In genomic region chr1:93179886-93180722, GRCh38 we compare ENCODE assay signal across 1 cellular context.
A peak's percentile ranks its signal among the peaks of the same experiment; 100 is the strongest.
TF ChIP-seq lines count a peak whose summit lies in the region.

Gene TMED5, minus strand, starts transcription at chr1:93180413. Its CDS starts 171 bp downstream, at chr1:93180242.

TF ChIP-seq in HepG2, 621 proteins besides CTCF, POLR2A, EP300 and RAD21 (continued from another document and continues in another):
- TF ChIP-seq HBP1 (CRISPR knock-in tag; IDR thresholded peaks at IDR 0.05; ENCODE audit: low read depth): peak; percentile 93; the same call in 1 of the 2 replicates
- TF ChIP-seq MAFG (CRISPR knock-in tag; IDR thresholded peaks at IDR 0.05): no peak
- TF ChIP-seq ZBTB38 (CRISPR knock-in tag; IDR thresholded peaks at IDR 0.05): peak; percentile 14
- no peak for TF ChIP-seq SRSF9 (IDR thresholded peaks at IDR 0.05; ENCODE audit: borderline replicate concordance, insufficient read depth, low read depth, low read length, poor library complexity, severe bottlenecking)
- peak; percentile 81 for TF ChIP-seq ZMYM4 (CRISPR knock-in tag; IDR thresholded peaks at IDR 0.05)
- no peak for TF ChIP-seq NFE2L2 (IDR thresholded peaks at IDR 0.05; ENCODE audit: low read length)
- TF ChIP-seq STAG1 (CRISPR knock-in tag; IDR thresholded peaks at IDR 0.05): no peak; the same call in 1 of the 2 replicates
- TF ChIP-seq ZNF335 (CRISPR knock-in tag; IDR thresholded peaks at IDR 0.05): no peak; the same call in 1 of the 2 replicates
- TF ChIP-seq NR2F1 (CRISPR knock-in tag; IDR thresholded peaks at IDR 0.05): no peak
- peak; percentile 95 for TF ChIP-seq GMEB2 (CRISPR knock-in tag; IDR thresholded peaks at IDR 0.05; ENCODE audit: low read depth)
- 0 out of 2 replicates have a peak, but pooled peaks have one; percentile 34 for TF ChIP-seq ZNF660 (CRISPR knock-in tag; IDR thresholded peaks at IDR 0.05; ENCODE audit: borderline replicate concordance, low read depth)
- TF ChIP-seq NAIF1 (CRISPR knock-in tag; IDR thresholded peaks at IDR 0.05; ENCODE audit: borderline replicate concordance): peak; percentile 84
- peak; percentile 86 for TF ChIP-seq POLR2AphosphoS5 (IDR thresholded peaks at IDR 0.05; ENCODE audit: low read depth, low read length)
- TF ChIP-seq ZBTB49 (CRISPR knock-in tag; IDR thresholded peaks at IDR 0.05; ENCODE audit: borderline replicate concordance): no peak
- TF ChIP-seq RNF2 (conservative IDR thresholded peaks at IDR 0.05; ENCODE audit: low read depth): peak; percentile 55; the same call in 1 of the 2 replicates
- no peak for TF ChIP-seq SP1 (IDR thresholded peaks at IDR 0.05)
- TF ChIP-seq SP1 (CRISPR knock-in tag; IDR thresholded peaks at IDR 0.05): peak; percentile 65
- TF ChIP-seq SAP130 (CRISPR knock-in tag; IDR thresholded peaks at IDR 0.05; ENCODE audit: low read depth): peak; percentile 99
- peak; percentile 81 for TF ChIP-seq ZNF263 (CRISPR knock-in tag; IDR thresholded peaks at IDR 0.05)
- peak; percentile 61 for TF ChIP-seq BHLHE40 (IDR thresholded peaks at IDR 0.05; ENCODE audit: low read length)
- peak; percentile 84; the same call in 1 of the 2 replicates for TF ChIP-seq ZFP90 (CRISPR knock-in tag; IDR thresholded peaks at IDR 0.05; ENCODE audit: borderline replicate concordance)
- peak; percentile 71 for TF ChIP-seq MED8 (CRISPR knock-in tag; IDR thresholded peaks at IDR 0.05; ENCODE audit: insufficient replicate concordance)
- TF ChIP-seq ZNF549 (CRISPR knock-in tag; IDR thresholded peaks at IDR 0.05): no peak
- peak; percentile 91 for TF ChIP-seq POLR2G (IDR thresholded peaks at IDR 0.05; ENCODE audit: low read depth, low read length)
- no peak; the same call in 1 of the 2 replicates for TF ChIP-seq ZNF691 (CRISPR knock-in tag; IDR thresholded peaks at IDR 0.05; ENCODE audit: borderline replicate concordance, low read depth)
- no peak for TF ChIP-seq THYN1 (CRISPR knock-in tag; IDR thresholded peaks at IDR 0.05; ENCODE audit: borderline replicate concordance, low read depth)
- TF ChIP-seq CBX1 (IDR thresholded peaks at IDR 0.05; ENCODE audit: low read depth): peak; percentile 78
- TF ChIP-seq GPN1 (CRISPR knock-in tag; IDR thresholded peaks at IDR 0.05; ENCODE audit: borderline replicate concordance): no peak
- TF ChIP-seq ETV5 (CRISPR knock-in tag; IDR thresholded peaks at IDR 0.05; ENCODE audit: borderline replicate concordance): peak; percentile 8; the same call in 1 of the 2 replicates
- TF ChIP-seq MLLT10 (CRISPR knock-in tag; IDR thresholded peaks at IDR 0.05): 0 out of 2 replicates have a peak, but pooled peaks have one; percentile 47
- TF ChIP-seq ZNF512B (CRISPR knock-in tag; IDR thresholded peaks at IDR 0.05; ENCODE audit: borderline replicate concordance): 0 out of 2 replicates have a peak, but pooled peaks have one; percentile 55
- TF ChIP-seq ZBTB33 (CRISPR knock-in tag; IDR thresholded peaks at IDR 0.05): no peak; the same call in 1 of the 2 replicates
- no peak for TF ChIP-seq JARID2 (CRISPR knock-in tag; IDR thresholded peaks at IDR 0.05; ENCODE audit: insufficient replicate concordance)
- no peak for TF ChIP-seq DMTF1 (CRISPR knock-in tag; IDR thresholded peaks at IDR 0.05)
- peak; percentile 10 for TF ChIP-seq ELF1 (CRISPR knock-in tag; IDR thresholded peaks at IDR 0.05)
- TF ChIP-seq ZNF598 (CRISPR knock-in tag; IDR thresholded peaks at IDR 0.05; ENCODE audit: borderline replicate concordance): no peak
- no peak; the same call in none of the 2 replicates for TF ChIP-seq ZNF747 (CRISPR knock-in tag; IDR thresholded peaks at IDR 0.05; ENCODE audit: borderline replicate concordance)
- TF ChIP-seq ZNF362 (CRISPR knock-in tag; IDR thresholded peaks at IDR 0.05; ENCODE audit: borderline replicate concordance): no peak
- peak; percentile 82 for TF ChIP-seq ZFY (CRISPR knock-in tag; IDR thresholded peaks at IDR 0.05)
- peak; percentile 22 for TF ChIP-seq ZBTB7B (CRISPR knock-in tag; IDR thresholded peaks at IDR 0.05)
- peak in 1 of 2 experiments; percentile 38; a peak in 1 of 4 replicates for TF ChIP-seq HMGXB4 (CRISPR knock-in tag; IDR thresholded peaks at IDR 0.05; ENCODE audit: borderline replicate concordance in 1 of 2, low read depth in 1 of 2)
- TF ChIP-seq HMG20B (CRISPR knock-in tag; conservative IDR thresholded peaks at IDR 0.05): no peak
- TF ChIP-seq PAWR (CRISPR knock-in tag; IDR thresholded peaks at IDR 0.05; ENCODE audit: borderline replicate concordance): no peak
- no peak for TF ChIP-seq ATRX (CRISPR knock-in tag; IDR thresholded peaks at IDR 0.05; ENCODE audit: borderline replicate concordance)
